17 cellular contexts compared by ENCODE assay signal in the genomic region with DNA sequence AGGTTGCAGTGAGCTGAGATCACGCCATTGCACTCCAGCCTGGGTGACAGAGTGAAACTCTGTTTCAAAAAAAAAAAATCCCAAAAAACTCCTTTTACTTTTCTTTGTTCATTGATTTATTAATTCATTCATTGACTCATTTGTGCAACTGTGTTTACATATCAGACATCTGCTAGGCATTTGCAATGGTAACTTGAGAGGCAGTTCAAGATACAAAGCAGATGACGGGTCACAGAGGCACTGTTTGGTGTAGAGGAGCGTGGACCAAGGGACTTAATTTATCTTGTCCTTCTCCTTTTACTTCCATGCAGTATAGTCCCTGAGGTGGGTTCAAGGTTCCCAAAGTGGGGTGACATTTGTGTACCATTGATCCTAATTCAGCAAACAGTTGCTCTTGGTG.
DNase-seq lines count a peak whose midpoint lies in the region; TF ChIP-seq lines count a peak whose summit lies in the region.
"Had no signal": no experiment of that assay in that cellular context is flagged by ENCODE, and none has a peak within 500 bp of the region (broad histone marks: within the 10 kb centered on the region; RNA-seq: fewer than 3 reads in every experiment).

No MANE protein-coding gene starts in this region.

- no peak for TF ChIP-seq CTCF in AG10803 (conservative IDR thresholded peaks at IDR 0.05; ENCODE audit: low read length)
- TF ChIP-seq CTCF in fibroblast of villous mesenchyme (IDR thresholded peaks at IDR 0.05; ENCODE audit: insufficient read depth, low read depth, low read length): no peak

- DNase-seq in AG08395 (ENCODE audit: low spot score) (peak; percentile 21), AG10803 (ENCODE audit: low read depth) (peak; percentile 18), RPMI7951 (ENCODE audit: low read depth) (peak; percentile 45), fibroblast of villous mesenchyme (ENCODE audit: low read depth) (peak; percentile 19), NCI-H1417 treated with DMSO at 0.1 percent for 48 hours (lab: John Stamatoyannopoulos, UW) (no peak), AG08396 (ENCODE audit: low spot score) (no peak), Ammon's horn (ENCODE audit: low spot score) (no peak)
- DNase-seq: C1 segment of cervical spinal cord, DMS79 treated with DMSO at 0.1 percent for 48 hours, H9, MM.1S, NCI-H1105 treated with DMSO at 0.1 percent for 48 hours, NCI-H2029 treated with DMSO at 0.1 percent for 48 hours, NCI-H446, RPMI8226, T-cell had no signal

- H3K4me3 ChIP-seq in AG10803 (ENCODE audit: low read length): no peak overlapping the region
- H3K4me3 ChIP-seq in fibroblast of villous mesenchyme (ENCODE audit: low read depth, low read length): no peak overlapping the region
- H3K4me3 ChIP-seq: SJSA1 had no signal

Comparison
In these comparisons a context has a peak if more than half of its experiments do, and no peak if none do; other contexts are left out.
1. DNase-seq: peak in AG08395 (single experiment), AG10803 (single experiment), RPMI7951 (single experiment) and fibroblast of villous mesenchyme (single experiment); none in NCI-H1417 treated with DMSO at 0.1 percent for 48 hours (single experiment), AG08396 (single experiment) and Ammon's horn (single experiment).